Comparison of ENCODE assay signal across 3 cellular contexts in the genomic region with DNA sequence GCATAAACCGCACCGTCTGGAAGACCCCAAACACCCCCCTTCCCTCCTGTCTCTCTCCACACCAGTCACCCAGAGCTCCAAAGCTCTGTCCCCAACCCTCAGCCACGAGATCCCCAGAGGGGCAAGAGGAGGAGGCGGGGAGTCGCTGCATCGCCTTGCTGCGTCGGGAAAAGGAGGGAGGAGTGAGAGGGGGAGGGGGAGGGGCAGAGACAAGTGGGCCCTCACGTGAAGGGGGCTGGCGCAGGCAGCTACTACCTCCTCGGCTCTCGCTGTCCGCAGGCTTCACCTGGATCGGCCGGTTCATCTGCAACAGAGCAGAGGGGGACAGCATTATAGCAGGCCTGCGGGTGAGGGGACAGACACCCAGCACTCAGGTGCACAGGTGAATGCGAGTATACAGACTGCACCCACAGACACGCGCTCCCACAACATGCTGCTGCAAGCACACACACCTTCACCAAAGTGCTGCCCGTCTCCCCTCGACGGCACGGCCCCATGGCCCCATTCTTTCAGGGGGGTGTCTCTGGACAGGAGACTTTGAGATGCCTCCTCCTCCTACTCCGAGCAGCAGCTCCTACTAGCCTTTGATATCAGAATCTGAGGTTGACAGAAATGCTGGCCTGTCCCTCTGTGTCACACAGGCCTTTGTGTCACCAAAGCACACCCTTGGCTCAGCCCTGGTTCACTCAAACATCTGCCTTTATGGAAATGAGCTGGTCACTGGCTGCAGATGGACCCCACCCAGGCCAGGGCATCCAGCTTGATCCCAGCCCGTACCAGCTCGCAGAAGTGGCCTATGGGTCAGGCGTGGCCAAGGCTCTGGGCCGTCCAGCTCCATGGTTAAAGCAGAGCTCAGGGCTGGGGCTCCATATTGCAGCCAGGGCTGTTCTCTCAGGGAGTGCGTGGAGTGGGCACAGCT.
TF ChIP-seq lines count a peak whose summit lies in the region.

No MANE protein-coding gene starts in this region.

TF ChIP-seq in SK-N-SH treated with all-trans-retinoic acid at 6 μM for 48 hours, 23 proteins besides CTCF, POLR2A, EP300 and RAD21:
- TF ChIP-seq OSR1 (CRISPR knock-in tag; IDR thresholded peaks at IDR 0.05) = no peak
- no peak for TF ChIP-seq ZNF70 (CRISPR knock-in tag; IDR thresholded peaks at IDR 0.05)
- no peak for TF ChIP-seq GLIS3 (CRISPR knock-in tag; IDR thresholded peaks at IDR 0.05)
- no peak for TF ChIP-seq TCF4 (CRISPR knock-in tag; IDR thresholded peaks at IDR 0.05; ENCODE audit: borderline replicate concordance)
- no peak for TF ChIP-seq ZFP30 (CRISPR knock-in tag; IDR thresholded peaks at IDR 0.05)
- TF ChIP-seq, protein P1, sequence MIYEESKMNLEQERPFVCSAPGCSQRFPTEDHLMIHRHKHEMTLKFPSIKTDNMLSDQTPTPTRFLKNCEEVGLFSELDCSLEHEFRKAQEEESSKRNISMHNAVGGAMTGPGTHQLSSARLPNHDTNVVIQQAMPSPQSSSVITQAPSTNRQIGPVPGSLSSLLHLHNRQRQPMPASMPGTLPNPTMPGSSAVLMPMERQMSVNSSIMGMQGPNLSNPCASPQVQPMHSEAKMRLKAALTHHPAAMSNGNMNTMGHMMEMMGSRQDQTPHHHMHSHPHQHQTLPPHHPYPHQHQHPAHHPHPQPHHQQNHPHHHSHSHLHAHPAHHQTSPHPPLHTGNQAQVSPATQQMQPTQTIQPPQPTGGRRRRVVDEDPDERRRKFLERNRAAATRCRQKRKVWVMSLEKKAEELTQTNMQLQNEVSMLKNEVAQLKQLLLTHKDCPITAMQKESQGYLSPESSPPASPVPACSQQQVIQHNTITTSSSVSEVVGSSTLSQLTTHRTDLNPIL (CRISPR knock-in tag; IDR thresholded peaks at IDR 0.05; ENCODE audit: low read depth) = no peak
- no peak for TF ChIP-seq PPARA (CRISPR knock-in tag; IDR thresholded peaks at IDR 0.05; ENCODE audit: borderline replicate concordance)
- TF ChIP-seq, protein P2, sequence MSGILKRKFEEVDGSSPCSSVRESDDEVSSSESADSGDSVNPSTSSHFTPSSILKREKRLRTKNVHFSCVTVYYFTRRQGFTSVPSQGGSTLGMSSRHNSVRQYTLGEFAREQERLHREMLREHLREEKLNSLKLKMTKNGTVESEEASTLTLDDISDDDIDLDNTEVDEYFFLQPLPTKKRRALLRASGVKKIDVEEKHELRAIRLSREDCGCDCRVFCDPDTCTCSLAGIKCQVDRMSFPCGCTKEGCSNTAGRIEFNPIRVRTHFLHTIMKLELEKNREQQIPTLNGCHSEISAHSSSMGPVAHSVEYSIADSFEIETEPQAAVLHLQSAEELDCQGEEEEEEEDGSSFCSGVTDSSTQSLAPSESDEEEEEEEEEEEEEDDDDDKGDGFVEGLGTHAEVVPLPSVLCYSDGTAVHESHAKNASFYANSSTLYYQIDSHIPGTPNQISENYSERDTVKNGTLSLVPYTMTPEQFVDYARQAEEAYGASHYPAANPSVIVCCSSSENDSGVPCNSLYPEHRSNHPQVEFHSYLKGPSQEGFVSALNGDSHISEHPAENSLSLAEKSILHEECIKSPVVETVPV (CRISPR knock-in tag; IDR thresholded peaks at IDR 0.05) = no peak
TF ChIP-seq in SK-N-SH treated with all-trans-retinoic acid at 6 μM for 48 hours: peak in this region for 0.

TF ChIP-seq in SK-N-SH, 30 proteins besides CTCF, POLR2A, EP300 and RAD21:
- no peak for TF ChIP-seq NFIC (IDR thresholded peaks at IDR 0.05; ENCODE audit: borderline replicate concordance)
- TF ChIP-seq, protein P3, sequence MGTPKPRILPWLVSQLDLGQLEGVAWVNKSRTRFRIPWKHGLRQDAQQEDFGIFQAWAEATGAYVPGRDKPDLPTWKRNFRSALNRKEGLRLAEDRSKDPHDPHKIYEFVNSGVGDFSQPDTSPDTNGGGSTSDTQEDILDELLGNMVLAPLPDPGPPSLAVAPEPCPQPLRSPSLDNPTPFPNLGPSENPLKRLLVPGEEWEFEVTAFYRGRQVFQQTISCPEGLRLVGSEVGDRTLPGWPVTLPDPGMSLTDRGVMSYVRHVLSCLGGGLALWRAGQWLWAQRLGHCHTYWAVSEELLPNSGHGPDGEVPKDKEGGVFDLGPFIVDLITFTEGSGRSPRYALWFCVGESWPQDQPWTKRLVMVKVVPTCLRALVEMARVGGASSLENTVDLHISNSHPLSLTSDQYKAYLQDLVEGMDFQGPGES (IDR thresholded peaks at IDR 0.05; ENCODE audit: low read depth, low read length) = no peak
- TF ChIP-seq FOXM1 (IDR thresholded peaks at IDR 0.05; ENCODE audit: low read depth) = no peak
TF ChIP-seq in SK-N-SH: peak in this region for 0.

TF ChIP-seq in IMR-90, 13 proteins besides CTCF, POLR2A, EP300 and RAD21:
- no peak for TF ChIP-seq MAZ (IDR thresholded peaks at IDR 0.05; ENCODE audit: borderline replicate concordance, low read depth, low read length)
